ENCODE assay signal across 1 cellular context in the genomic region with DNA sequence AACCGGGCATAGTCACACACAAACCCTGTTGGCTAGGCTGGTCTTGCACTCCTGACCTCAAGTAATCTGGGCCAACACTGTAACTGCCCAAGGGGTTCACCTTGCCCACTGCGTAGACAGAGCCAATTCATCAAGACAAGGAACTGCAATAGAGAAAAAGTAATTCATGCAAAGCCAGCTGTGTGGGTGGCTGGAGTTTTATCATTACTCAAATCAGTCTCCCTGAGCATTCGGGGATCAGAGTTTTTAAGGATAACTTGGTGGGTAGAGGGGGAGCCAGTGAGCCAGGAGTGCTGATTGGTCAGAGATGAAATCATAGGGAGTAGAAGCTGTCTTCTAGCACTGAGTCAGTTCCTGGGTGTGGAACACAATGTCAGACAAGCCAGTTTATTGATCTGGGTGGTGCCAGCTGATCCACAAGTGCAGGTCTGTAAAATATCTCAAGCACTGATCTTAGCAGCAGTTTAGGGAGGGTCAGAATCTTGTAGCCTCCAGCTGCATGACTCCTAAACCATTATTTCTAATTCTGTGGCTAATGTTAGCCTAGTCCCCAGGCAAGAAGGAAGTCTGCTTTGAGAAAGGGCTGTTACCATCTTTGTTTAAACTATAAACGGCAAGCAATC.
TF ChIP-seq lines count a peak whose summit lies in the region.

No MANE protein-coding gene starts in this region.

TF ChIP-seq in IMR-90, 13 proteins besides CTCF, POLR2A, EP300 and RAD21 (continued from another document):
- TF ChIP-seq CEBPB (IDR thresholded peaks at IDR 0.05; ENCODE audit: low read depth, low read length) (no peak), FOS (IDR thresholded peaks at IDR 0.05; ENCODE audit: low read depth, low read length) (no peak), CHD1 (IDR thresholded peaks at IDR 0.05; ENCODE audit: low read depth, low read length) (no peak), MAZ (IDR thresholded peaks at IDR 0.05; ENCODE audit: borderline replicate concordance, low read depth, low read length) (no peak)
